In genomic region chr13:98752111-98752941, GRCh38 we compare ENCODE assay signal across 11 cellular contexts. TPM values are rescaled to one million over a fixed set of nuclear protein-coding genes. Genes with fewer than 3 reads are reported as not detected.
DNase-seq lines count a peak whose midpoint lies in the region; ATAC-seq, FAIRE-seq and TF ChIP-seq lines count a peak whose summit lies in the region.
"Had no signal": no experiment of that assay in that cellular context is flagged by ENCODE, and none has a peak within 500 bp of the region (broad histone marks: within the 10 kb centered on the region; RNA-seq: fewer than 3 reads in every experiment).

Gene SLC15A1, minus strand, starts transcription at chr13:98752672. Its CDS starts 74 bp downstream, at chr13:98752598.

- no peaks in the 10 kb centered on the region for H3K79me1 ChIP-seq in H1 (ENCODE audit: low read depth, low read length)

- no peak for TF ChIP-seq EP300 in H1 (IDR thresholded peaks at IDR 0.05; ENCODE audit: borderline replicate concordance in 1 of 2, low read depth in 2 of 2, low read length in 2 of 2)

- peak within 1 kb of the TSS; percentile 68 for H4K8ac ChIP-seq in H1 (ENCODE audit: extremely low read depth, insufficient read depth, low read length)

- no peak within 1 kb of the TSS for H4K91ac ChIP-seq in H1 (replicated peaks; ENCODE audit: insufficient read length, low read length)

- no peak for ATAC-seq in activated T-cell treated with anti-CD3 and anti-CD28 coated beads, Interleukin-2, amount 50 U/mL, for 72 hours (replicated peaks in 1 of 2)
- no peak for ATAC-seq in HG03442 (IDR thresholded peaks at IDR 0.05; ENCODE audit: unreplicated experiment)

- H3K23ac ChIP-seq in H1 (ENCODE audit: insufficient read length) = no peak within 1 kb of the TSS

- peaks cover 4 to 6% of the 10 kb centered on the region in 2 donors for H3K9me3 Mint-ChIP-seq in activated T-cell treated with anti-CD3 and anti-CD28 coated beads, Interleukin-2, amount 50 U/mL, for 72 hours
- peaks cover 6% of the 10 kb centered on the region for H3K9me3 Mint-ChIP-seq in type B pancreatic cell

- H3K36me3 Mint-ChIP-seq in activated T-cell treated with anti-CD3 and anti-CD28 coated beads, Interleukin-2, amount 50 U/mL, for 72 hours (ENCODE audit: insufficient read depth in 2 of 2) = peaks cover 5 to 7% of the 10 kb centered on the region in 2 donors
- peaks cover 4% of the 10 kb centered on the region for H3K36me3 Mint-ChIP-seq in type B pancreatic cell
- H3K36me3 Mint-ChIP-seq: CD4-positive, CD25-positive, alpha-beta regulatory T cell had no signal

- H3K9me3 ChIP-seq in H1 (ENCODE audit: insufficient read depth in 2 of 2, low read depth in 1 of 2, low read length in 1 of 2) (no peaks in the 10 kb centered on the region), mesodermal cell (ENCODE audit: control insufficient read depth, low read length) (peaks cover 4% of the 10 kb centered on the region)

- H3K36me3 ChIP-seq in H1 (ENCODE audit: control insufficient read depth in 2 of 4, insufficient read depth in 4 of 4, low read length in 3 of 4) = no peaks in the 10 kb centered on the region
- H3K36me3 ChIP-seq in mesodermal cell (ENCODE audit: control insufficient read depth, insufficient read depth, low read length) = no peaks in the 10 kb centered on the region

- H3K27ac ChIP-seq in H1 (ENCODE audit: low read depth, low read length) (no peak within 1 kb of the TSS), mesodermal cell (ENCODE audit: low read depth, low read length, severe bottlenecking) (no peak within 1 kb of the TSS)

- peaks cover 0 to 23% (median 16%) of the 10 kb centered on the region in 4 experiments; a peak in 6 of 7 replicates for H3K27me3 ChIP-seq in H1 (replicated peaks in 1 of 4; ENCODE audit: control insufficient read depth in 3 of 4, extremely low read depth in 1 of 4, insufficient read depth in 3 of 4, low read length in 3 of 4)

- no peak for TF ChIP-seq RAD21 in H1 (IDR thresholded peaks at IDR 0.05 in 1 of 2, conservative IDR thresholded peaks at IDR 0.05 in 1 of 2; ENCODE audit: low read depth in 2 of 2, low read length in 2 of 2)

- H3K79me2 ChIP-seq in H1 (ENCODE audit: control insufficient read depth in 1 of 2, insufficient read depth in 2 of 2, low read length in 2 of 2) = no peaks in the 10 kb centered on the region

- 12% methylated on average over 25 of the region's 87 CpGs; no CpG with 5 or more reads in 1 of the 2 experiments for whole genome bisulfite sequencing in H1 (ENCODE audit: extremely low coverage in 1 of 2, insufficient coverage in 1 of 2, insufficient read length in 1 of 2, insufficient replicate concordance in 2 of 2, low coverage in 1 of 2, low lambda C conversion rate in 2 of 2, missing lambda C conversion rate in 1 of 2), 2 experiments
- WGBS in mesodermal cell (ENCODE audit: insufficient coverage in 2 of 2), 2 experiments = 5% methylated on average over 55 to 59 of the region's 87 CpGs

- no peak for FAIRE-seq in H1 (lab: Jason Lieb, UNC)

- peak within 1 kb of the TSS; percentile 50 to 64 for H3K4me3 Mint-ChIP-seq in activated T-cell treated with anti-CD3 and anti-CD28 coated beads, Interleukin-2, amount 50 U/mL, for 72 hours
- H3K4me3 Mint-ChIP-seq in type B pancreatic cell = peak within 1 kb of the TSS; percentile 83

- H2BK5ac ChIP-seq in H1 (ENCODE audit: low read depth, low read length) = no peak within 1 kb of the TSS

- H2BK12ac ChIP-seq in H1 (ENCODE audit: low read depth, low read length) = no peak within 1 kb of the TSS; the same call in 1 of the 2 replicates

- no peak within 1 kb of the TSS for H2AK5ac ChIP-seq in H1 (ENCODE audit: low read depth, low read length)

- no peak for TF ChIP-seq CTCF in H1 (IDR thresholded peaks at IDR 0.05; ENCODE audit: control extremely low read depth in 1 of 3, insufficient read depth in 1 of 3, low read depth in 1 of 3, low read length in 3 of 3)
- no peak for TF ChIP-seq CTCF in type B pancreatic cell (conservative IDR thresholded peaks at IDR 0.05)

- no peak within 1 kb of the TSS for H3K14ac ChIP-seq in H1 (ENCODE audit: insufficient read length)

- TF ChIP-seq POLR2A in H1 (IDR thresholded peaks at IDR 0.05; ENCODE audit: control extremely low read depth in 1 of 2, low read depth in 2 of 2, low read length in 2 of 2) = no peak

- peak within 1 kb of the TSS; percentile 68; the same call in 1 of the 2 replicates for H3K18ac ChIP-seq in H1 (ENCODE audit: extremely low read depth, low read length)

- no peaks in the 10 kb centered on the region for H3K4me1 Mint-ChIP-seq in activated T-cell treated with anti-CD3 and anti-CD28 coated beads, Interleukin-2, amount 50 U/mL, for 72 hours (ENCODE audit: low read depth)
- H3K4me1 Mint-ChIP-seq in type B pancreatic cell (ENCODE audit: unreplicated experiment) = no peaks in the 10 kb centered on the region

- H2BK15ac ChIP-seq in H1 (ENCODE audit: low read length) = peak within 1 kb of the TSS; percentile 88; the same call in 1 of the 2 replicates

- no peak within 1 kb of the TSS for H3K56ac ChIP-seq in H1 (replicated peaks; ENCODE audit: insufficient read length, low read depth, low read length)

- POLR2A ChIA-PET in H1 (lab: Charles Lee; ENCODE audit: partially characterized antibody) = interaction anchor here (1.3 to 2.0 kb wide), 2 partner anchors 11 to 25 kb away, joined by 3 to 8 read pairs; no protein-coding TSS in a partner anchor

- peaks cover 13% of the 10 kb centered on the region; the same call in 1 of the 2 replicates for H3K23me2 ChIP-seq in H1 (ENCODE audit: low read depth, low read length)

- DNase-seq in activated T-cell treated with anti-CD3 and anti-CD28 coated beads, Interleukin-2, amount 50 U/mL, for 72 hours = no peak
- DNase-seq in activated T-cell treated with anti-CD3 and anti-CD28 coated beads, Interleukin-2, amount 50 U/mL, for 1 hour = no peak
- DNase-seq in H1 (ENCODE audit: low read depth in 1 of 2, low spot score in 2 of 2) (peak in 1 of 2 experiments; percentile 70), type B pancreatic cell (ENCODE audit: extremely low spot score, unreplicated experiment) (no peak), DMS153 treated with DMSO at 0.1 percent for 48 hours (lab: John Stamatoyannopoulos, UW; ENCODE audit: unreplicated experiment) (no peak), ureter (ENCODE audit: low spot score) (no peak)
- DNase-seq: CD4-positive, CD25-positive, alpha-beta regulatory T cell; head of caudate nucleus; NCI-H1105 treated with DMSO at 0.1 percent for 48 hours had no signal

- H4K20me1 ChIP-seq in H1 (replicated peaks in 1 of 2; ENCODE audit: control insufficient read depth in 1 of 2, insufficient read depth in 2 of 2, low read length in 2 of 2) = no peaks in the 10 kb centered on the region

- H3K9ac ChIP-seq in H1 (replicated peaks in 1 of 4; ENCODE audit: extremely low read depth in 1 of 4, low read depth in 3 of 4, low read length in 3 of 4) = no peak within 1 kb of the TSS

- CTCF ChIA-PET in H1 (lab: Charles Lee; ENCODE audit: partially characterized antibody) = interaction anchor here (1.2 to 1.4 kb wide), 5 partner anchors 9 to 99 kb away, joined by 3 to 5 read pairs (median 4); no protein-coding TSS in a partner anchor

- H3K27ac Mint-ChIP-seq in activated T-cell treated with anti-CD3 and anti-CD28 coated beads, Interleukin-2, amount 50 U/mL, for 72 hours = no peak within 1 kb of the TSS
- H3K27ac Mint-ChIP-seq in type B pancreatic cell = peak within 1 kb of the TSS; percentile 82
- H3K27ac Mint-ChIP-seq: CD4-positive, CD25-positive, alpha-beta regulatory T cell had no signal

- no peak within 1 kb of the TSS for H4K5ac ChIP-seq in H1 (ENCODE audit: insufficient read length, low read depth, low read length)

- H3K4me3 ChIP-seq in H1 (ENCODE audit: extremely low read depth in 1 of 4, insufficient read depth in 2 of 4, low read depth in 3 of 4, low read length in 4 of 4) (peak within 1 kb of the TSS; percentile 36 to 61 (median 42)), mesodermal cell (ENCODE audit: extremely low read depth, insufficient read depth, low read length, poor library complexity, severe bottlenecking) (peak within 1 kb of the TSS; percentile 23)

- no peak within 1 kb of the TSS for H2BK120ac ChIP-seq in H1 (replicated peaks; ENCODE audit: low read depth, low read length)

- H3K4me2 ChIP-seq in H1 (ENCODE audit: insufficient read depth in 1 of 2, low read depth in 2 of 2, low read length in 2 of 2) = peak within 1 kb of the TSS; percentile 74 to 79

- H3K4ac ChIP-seq in H1 (replicated peaks; ENCODE audit: insufficient read length, low read depth, low read length) = peak within 1 kb of the TSS; percentile 91

- peak within 1 kb of the TSS; percentile 55; the same call in 1 of the 2 replicates for H2BK20ac ChIP-seq in H1 (ENCODE audit: low read length)

- peak within 1 kb of the TSS; percentile 18; the same call in 1 of the 2 replicates for H2AFZ ChIP-seq in H1 (ENCODE audit: low read length)

- H3K4me1 ChIP-seq in H1 (replicated peaks in 1 of 4; ENCODE audit: control insufficient read depth in 3 of 4, insufficient read depth in 4 of 4, low read length in 3 of 4) (peaks cover 0 to 10% (median 6%) of the 10 kb centered on the region in 4 experiments; a peak in 4 of 7 replicates), mesodermal cell (ENCODE audit: control insufficient read depth, insufficient read depth, low read length, poor library complexity, severe bottlenecking) (peaks cover 12% of the 10 kb centered on the region)

- peaks cover 58% of the 10 kb centered on the region for H3K27me3 Mint-ChIP-seq in activated T-cell treated with anti-CD3 and anti-CD28 coated beads, Interleukin-2, amount 50 U/mL, for 72 hours (ENCODE audit: low read depth)
- H3K27me3 Mint-ChIP-seq in type B pancreatic cell = peaks cover 48% of the 10 kb centered on the region

TF ChIP-seq in H1, 55 proteins besides CTCF, POLR2A, EP300 and RAD21 (continues in another document):
- TF ChIP-seq SIN3A (conservative IDR thresholded peaks at IDR 0.05 in 1 of 2, IDR thresholded peaks at IDR 0.05 in 1 of 2; ENCODE audit: low read depth in 1 of 2, low read length in 2 of 2) (no peak), CTBP2 (IDR thresholded peaks at IDR 0.05; ENCODE audit: borderline replicate concordance, insufficient read depth, insufficient read length, low read length) (no peak)

RNA-seq across cellular contexts. Expression of gene SLC15A1, which starts in this region (rescaled TPM):
- total RNA-seq in activated T-cell treated with anti-CD3 and anti-CD28 coated beads, Interleukin-2, amount 50 U/mL, for 72 hours = not detected
- total RNA-seq in H1 (2021; fragmentation: NEBNext Ultra II Directional; extraction: Animal tissue kit (Norgen Biotek cat#: 25700)) = 2.4 and 2.6 TPM in 2 replicates
- polyA plus RNA-seq in H1 (2011; rRNA removed) = 1.3 and 1.5 TPM in 2 replicates
- polyA plus RNA-seq in H1 (2011; cell fraction: cytosol; rRNA removed) = 1.2 TPM
- polyA plus RNA-seq in H1 (2011; cell fraction: nucleus; rRNA removed) = 2.1 TPM
- polyA plus RNA-seq in H1 (2012, experiment 1 of 2) = 1.8 to 2.2 TPM (median 1.9 TPM) in 4 replicates
- 0.43 TPM for polyA plus RNA-seq in H1 (2012, experiment 2 of 2)
- polyA plus RNA-seq in H1 (2013, experiment 1 of 2) = 3.6 TPM
- 3.2 TPM for polyA plus RNA-seq in H1 (2013, experiment 2 of 2)
- 2.9 and 4.6 TPM in 2 replicates for polyA minus RNA-seq in H1 (2011; rRNA and poly(A)+ RNA removed)
- polyA minus RNA-seq in H1 (2011; cell fraction: cytosol; rRNA and poly(A)+ RNA removed) = 1.2 TPM
- polyA minus RNA-seq in H1 (2011; cell fraction: nucleus; rRNA and poly(A)+ RNA removed) = 2.7 TPM
- polyA plus RNA-seq in mesodermal cell (2013, experiment 1 of 2) = not detected
- not detected for polyA plus RNA-seq in mesodermal cell (2013, experiment 2 of 2)
- total RNA-seq in type B pancreatic cell (ENCODE audit: low replicate concordance) (3.2 and 10.9 TPM in 2 replicates), ureter (8.9 TPM)
- total RNA-seq: CD4-positive, CD25-positive, alpha-beta regulatory T cell had no signal
- polyA plus RNA-seq: CD4-positive, CD25-positive, alpha-beta regulatory T cell had no signal
